Comparison of ENCODE assay signal across 8 cellular contexts in genomic region chr19:10959277-10959968, GRCh38. TPM values are rescaled to one million over a fixed set of nuclear protein-coding genes. Genes with fewer than 3 reads are reported as not detected.
DNase-seq lines count a peak whose midpoint lies in the region; ATAC-seq, FAIRE-seq and TF ChIP-seq lines count a peak whose summit lies in the region.
"Not testable (repeated sequence)": the region's sequence is repeated elsewhere in the genome, so short reads cannot be mapped to it uniquely, and the experiment has no call there.

No MANE protein-coding gene starts in this region.

- H2AFZ ChIP-seq in KMS-11 (ENCODE audit: low read depth), result peak overlapping the region; percentile 56
- not testable (repeated sequence) for H2AFZ ChIP-seq in HepG2 (ENCODE audit: low read length); osteoblast (ENCODE audit: low read length)

- H3K79me2 ChIP-seq in KMS-11 (ENCODE audit: insufficient read depth, low read depth) (peaks cover 32% of the 10 kb centered on the region), HepG2 (ENCODE audit: insufficient read depth, low read length) (peaks cover 30% of the 10 kb centered on the region), osteoblast (ENCODE audit: insufficient read depth, low read length) (peaks cover 39% of the 10 kb centered on the region)

- H3K9ac ChIP-seq in KMS-11 (peak overlapping the region; percentile 82; the same call in 1 of the 2 replicates), HepG2 (ENCODE audit: insufficient read depth, low read depth, low read length) (peak overlapping the region; percentile 82)
- H3K9ac ChIP-seq in endodermal cell (ENCODE audit: extremely low read depth, low read length, poor library complexity, severe bottlenecking), result not testable (repeated sequence)

- H3K4me2 ChIP-seq in KMS-11 (peak overlapping the region; percentile 79), HepG2 (ENCODE audit: low read depth, low read length) (peak overlapping the region; percentile 84), osteoblast (ENCODE audit: insufficient read depth, low read length) (peak overlapping the region; percentile 77)

- CTCF ChIA-PET in CD4-positive, alpha-beta memory T cell (lab: Charles Lee; ENCODE audit: partially characterized antibody), result interaction anchor here (1.0 to 1.7 kb wide), 5 partner anchors 14 to 242 kb away, joined by 3 to 5 read pairs (median 5); partner anchors contain the start of gene DNM2
- CTCF ChIA-PET in HepG2 (lab: Yijun Ruan, JAX; ENCODE audit: low intra/inter-chr PET ratio, low total read pairs), result not testable (repeated sequence)

- not testable (repeated sequence) for TF ChIP-seq EP300 in HepG2 (IDR thresholded peaks at IDR 0.05; ENCODE audit: low read depth in 2 of 2, low read length in 2 of 2); HepG2 (CRISPR knock-in tag; IDR thresholded peaks at IDR 0.05; ENCODE audit: borderline replicate concordance)

- not testable (repeated sequence) for FAIRE-seq in HepG2 (lab: Jason Lieb, UNC)

- not testable (repeated sequence) for ATAC-seq in activated naive CD4-positive, alpha-beta T cell treated with anti-CD3 and anti-CD28 coated beads, Interleukin-2, amount 50 U/mL, for 72 hours; HepG2

- not testable (repeated sequence) for DNase-seq in CD4-positive, alpha-beta memory T cell; activated naive CD4-positive, alpha-beta T cell treated with anti-CD3 and anti-CD28 coated beads, Interleukin-2, amount 50 U/mL, for 72 hours (ENCODE audit: low spot score in 2 of 2); endodermal cell; HepG2 (ENCODE audit: low spot score); osteoblast (ENCODE audit: insufficient read length, low spot score, missing footprints); testis

- H3K9me3 Mint-ChIP-seq in CD4-positive, alpha-beta memory T cell; T-helper 1 cell treated with Interleukin-12 subunit alpha and Interleukin-12 subunit beta and Interleukin-4 antibody, amounts not matched to agents 30 μg/mL and 1 μg/mL, for 36 hours; activated naive CD4-positive, alpha-beta T cell treated with anti-CD3 and anti-CD28 coated beads, Interleukin-2, amount 50 U/mL, for 72 hours; endodermal cell: not testable (repeated sequence)

- in situ Hi-C loops in HepG2 (cut with HindIII; ENCODE audit: extremely low pct_ligation_motif_present, low pct_unique_long_range_greater_than_20kb), result not testable (repeated sequence)

- BruUV-seq in HepG2 (replicated peaks; lab: Mats Ljungman, UMichigan), result not testable (repeated sequence)

- not testable (repeated sequence) for TF ChIP-seq CTCF in KMS-11 (conservative IDR thresholded peaks at IDR 0.05; ENCODE audit: low read depth, low read length); endodermal cell (conservative IDR thresholded peaks at IDR 0.05); HepG2 (CRISPR knock-in tag; IDR thresholded peaks at IDR 0.05); osteoblast (IDR thresholded peaks at IDR 0.05; ENCODE audit: extremely low read depth, low read depth, low read length); testis (IDR thresholded peaks at IDR 0.05)

- intact Hi-C loops in CD4-positive, alpha-beta memory T cell (cut with micrococcal nuclease); HepG2 (cut with micrococcal nuclease; ENCODE audit: unreplicated experiment); testis (cut with DNase I; ENCODE audit: low total_unique reads): not testable (repeated sequence)

- TF ChIP-seq RAD21 in HepG2 (CRISPR knock-in tag; IDR thresholded peaks at IDR 0.05), result not testable (repeated sequence)

- not testable (repeated sequence) for H3K9me3 ChIP-seq in CD4-positive, alpha-beta memory T cell (ENCODE audit: control insufficient read depth in 1 of 2, low read length in 2 of 2); endodermal cell (ENCODE audit: control insufficient read depth, low read length); HepG2 (ENCODE audit: low read length); osteoblast (ENCODE audit: low read depth, low read length); testis

- WGBS in endodermal cell (ENCODE audit: insufficient coverage in 1 of 2, insufficient read length in 1 of 2), 2 experiments, result 92 to 95% methylated on average over 18 to 19 of the region's 19 CpGs
- WGBS in HepG2 (ENCODE audit: low lambda C conversion rate), result 74% methylated on average over 19 of the region's 19 CpGs
- 71 to 78% methylated on average over 19 of the region's 19 CpGs for WGBS in testis, 2 donors

- not testable (repeated sequence) for H3K36me3 Mint-ChIP-seq in CD4-positive, alpha-beta memory T cell; T-helper 1 cell treated with Interleukin-12 subunit alpha and Interleukin-12 subunit beta and Interleukin-4 antibody, amounts not matched to agents 30 μg/mL and 1 μg/mL, for 36 hours (ENCODE audit: low read depth)
- peaks cover 7 to 20% of the 10 kb centered on the region in 2 donors for H3K36me3 Mint-ChIP-seq in activated naive CD4-positive, alpha-beta T cell treated with anti-CD3 and anti-CD28 coated beads, Interleukin-2, amount 50 U/mL, for 72 hours
- H3K36me3 Mint-ChIP-seq in endodermal cell (ENCODE audit: low read depth), result peaks cover 10% of the 10 kb centered on the region

- H3K4me3 ChIP-seq in CD4-positive, alpha-beta memory T cell (ENCODE audit: low read length in 2 of 2), result peak overlapping the region in 1 of 2 donors; percentile 84
- H3K4me3 ChIP-seq in KMS-11 (IDR thresholded peaks at IDR 0.05; ENCODE audit: insufficient read depth, low read depth, low read length), result not testable (repeated sequence)
- peak overlapping the region; percentile 83 for H3K4me3 ChIP-seq in endodermal cell (ENCODE audit: low read length)
- peak overlapping the region; percentile 60 to 84 (median 81); a peak in 5 of 6 replicates for H3K4me3 ChIP-seq in HepG2 (replicated peaks in 1 of 3; ENCODE audit: insufficient read depth in 1 of 3, low read depth in 2 of 3, low read length in 3 of 3)
- H3K4me3 ChIP-seq in osteoblast (ENCODE audit: insufficient read depth, low read length), result peak overlapping the region; percentile 92
- H3K4me3 ChIP-seq in testis, result peak overlapping the region; percentile 77 to 91

- H3K27ac ChIP-seq in CD4-positive, alpha-beta memory T cell (ENCODE audit: low read depth, low read length), result peak overlapping the region; percentile 79
- H3K27ac ChIP-seq in KMS-11; endodermal cell (ENCODE audit: low read depth, low read length); osteoblast (ENCODE audit: low read depth, low read length): not testable (repeated sequence)
- peak overlapping the region; percentile 83 for H3K27ac ChIP-seq in HepG2 (ENCODE audit: extremely low read length, insufficient read depth, low read length)
- H3K27ac ChIP-seq in testis, result peak overlapping the region in 1 of 2 donors; percentile 94

- not testable (repeated sequence) for H3K27me3 ChIP-seq in CD4-positive, alpha-beta memory T cell (ENCODE audit: insufficient read depth, low read length); KMS-11 (ENCODE audit: insufficient read depth, low read depth); endodermal cell (ENCODE audit: control insufficient read depth, insufficient read depth, low read length, poor library complexity, severe bottlenecking); HepG2 (ENCODE audit: control insufficient read depth in 1 of 2, insufficient read depth in 2 of 2, low read length in 2 of 2); osteoblast (ENCODE audit: insufficient read depth, low read length); testis

- H3K27ac Mint-ChIP-seq in CD4-positive, alpha-beta memory T cell, result peak overlapping the region in 5 of 7 donors; percentile 47 to 94 (median 90)
- peak overlapping the region; percentile 86 for H3K27ac Mint-ChIP-seq in T-helper 1 cell treated with Interleukin-12 subunit alpha and Interleukin-12 subunit beta and Interleukin-4 antibody, amounts not matched to agents 30 μg/mL and 1 μg/mL, for 36 hours
- peak overlapping the region; percentile 92 to 96 for H3K27ac Mint-ChIP-seq in activated naive CD4-positive, alpha-beta T cell treated with anti-CD3 and anti-CD28 coated beads, Interleukin-2, amount 50 U/mL, for 72 hours
- not testable (repeated sequence) for H3K27ac Mint-ChIP-seq in endodermal cell

- TF ChIP-seq POLR2A in HepG2 (IDR thresholded peaks at IDR 0.05; ENCODE audit: insufficient read depth in 1 of 2, low read depth in 2 of 2, low read length in 2 of 2); testis (IDR thresholded peaks at IDR 0.05): not testable (repeated sequence)

- peaks cover 16 to 42% (median 30%) of the 10 kb centered on the region in 4 donors for H3K4me1 Mint-ChIP-seq in CD4-positive, alpha-beta memory T cell
- H3K4me1 Mint-ChIP-seq in T-helper 1 cell treated with Interleukin-12 subunit alpha and Interleukin-12 subunit beta and Interleukin-4 antibody, amounts not matched to agents 30 μg/mL and 1 μg/mL, for 36 hours (ENCODE audit: low read depth), result peaks cover 35% of the 10 kb centered on the region
- H3K4me1 Mint-ChIP-seq in endodermal cell, result not testable (repeated sequence)

- POLR2A ChIA-PET in CD4-positive, alpha-beta memory T cell (lab: Charles Lee; ENCODE audit: partially characterized antibody), result interaction anchor here (0.6 to 2.8 kb wide), 8 partner anchors 20 to 1956 kb away, joined by 4 to 10 read pairs (median 5); partner anchors contain the start of genes LDLR and TMED1
- POLR2A ChIA-PET in HepG2 (lab: Yijun Ruan, JAX), result interaction anchor here (1.5 to 2.6 kb wide), 3 partner anchors 18 to 23 kb away, joined by 9 to 17 read pairs (median 10); no protein-coding TSS in a partner anchor

- not testable (repeated sequence) for H4K20me1 ChIP-seq in KMS-11 (ENCODE audit: insufficient read depth); HepG2 (ENCODE audit: insufficient read depth, low read length)
- H4K20me1 ChIP-seq in osteoblast (ENCODE audit: insufficient read depth, low read length), result peaks cover 23% of the 10 kb centered on the region

- H3K36me3 ChIP-seq in CD4-positive, alpha-beta memory T cell (ENCODE audit: insufficient read depth, low read length); KMS-11 (ENCODE audit: insufficient read depth); endodermal cell (ENCODE audit: control insufficient read depth, insufficient read depth, low read length); HepG2 (replicated peaks in 1 of 2; ENCODE audit: control insufficient read depth in 1 of 2, insufficient read depth in 2 of 2, low read length in 2 of 2); osteoblast (ENCODE audit: insufficient read depth, low read length); testis (ENCODE audit: low read depth, missing control alignments): not testable (repeated sequence)

- peak overlapping the region in 6 of 8 donors; percentile 13 to 88 (median 85) for H3K4me3 Mint-ChIP-seq in CD4-positive, alpha-beta memory T cell
- peak overlapping the region; percentile 84 for H3K4me3 Mint-ChIP-seq in T-helper 1 cell treated with Interleukin-12 subunit alpha and Interleukin-12 subunit beta and Interleukin-4 antibody, amounts not matched to agents 30 μg/mL and 1 μg/mL, for 36 hours
- H3K4me3 Mint-ChIP-seq in endodermal cell, result peak overlapping the region; percentile 96

- not testable (repeated sequence) for H3K27me3 Mint-ChIP-seq in CD4-positive, alpha-beta memory T cell; T-helper 1 cell treated with Interleukin-12 subunit alpha and Interleukin-12 subunit beta and Interleukin-4 antibody, amounts not matched to agents 30 μg/mL and 1 μg/mL, for 36 hours (ENCODE audit: low read depth); endodermal cell (ENCODE audit: insufficient read depth)

- peaks cover 31% of the 10 kb centered on the region for H3K4me1 ChIP-seq in CD4-positive, alpha-beta memory T cell (ENCODE audit: insufficient read depth, low read length)
- H3K4me1 ChIP-seq in KMS-11 (ENCODE audit: low read depth, poor library complexity, severe bottlenecking) (peaks cover 34% of the 10 kb centered on the region), HepG2 (ENCODE audit: insufficient read depth, low read length) (peaks cover 47% of the 10 kb centered on the region)
- H3K4me1 ChIP-seq in endodermal cell (ENCODE audit: control insufficient read depth, insufficient read depth, low read length); osteoblast (ENCODE audit: insufficient read depth, low read length); testis: not testable (repeated sequence)

RNA-seq across cellular contexts. Expression of gene SMARCA4, which starts 1.4 kb away (rescaled TPM):
- total RNA-seq in CD4-positive, alpha-beta memory T cell, result 100 to 1,000 TPM in 1 of 2 experiments, 10 to 100 TPM in 1; 94.2 to 118 TPM
- polyA plus RNA-seq in CD4-positive, alpha-beta memory T cell, result 10 to 100 TPM in 1 of 2 donors, 1 to 10 TPM in 1; 2.1 to 42.0 TPM
- total RNA-seq in activated naive CD4-positive, alpha-beta T cell treated with anti-CD3 and anti-CD28 coated beads, Interleukin-2, amount 50 U/mL, for 72 hours, result 10 to 100 TPM; 86.8 to 99.4 TPM
- total RNA-seq in endodermal cell (100 to 1,000 TPM; 290 to 292 TPM), HepG2 (2016; rRNA removed; fragmentation: Illumina TruSeq; extraction: Trizol) (45.9 and 61.5 TPM in 2 replicates), osteoblast (52.2 and 52.8 TPM in 2 replicates), testis (100 to 1,000 TPM; 180 to 188 TPM)
- 278 TPM for polyA plus RNA-seq in endodermal cell (2013, experiment 1 of 2)
- 266 TPM for polyA plus RNA-seq in endodermal cell (2013, experiment 2 of 2)
- total RNA-seq in HepG2 (2016; cell fraction: cytosol; rRNA removed; fragmentation: Illumina TruSeq; extraction: Trizol; ENCODE audit: low read depth), result 13.7 and 14.9 TPM in 2 replicates
- total RNA-seq in HepG2 (2016; cell fraction: insoluble cytoplasmic fraction; rRNA removed; fragmentation: Illumina TruSeq; extraction: Trizol), result 46.7 and 48.0 TPM in 2 replicates
- 29.6 and 31.5 TPM in 2 replicates for total RNA-seq in HepG2 (2016; cell fraction: membrane; rRNA removed; fragmentation: Illumina TruSeq; extraction: Trizol)
- total RNA-seq in HepG2 (2016; cell fraction: nucleus; rRNA removed; fragmentation: Illumina TruSeq; extraction: Trizol), result 40.2 and 49.1 TPM in 2 replicates
- polyA plus RNA-seq in HepG2 (2011; rRNA removed) (25.4 and 28.7 TPM in 2 replicates), testis (ENCODE audit: insufficient read depth, low read depth, low replicate concordance) (141 TPM)
- 17.4 and 25.0 TPM in 2 replicates for polyA plus RNA-seq in HepG2 (2011; cell fraction: cytosol; rRNA removed)
- 76.1 and 88.8 TPM in 2 replicates for polyA plus RNA-seq in HepG2 (2011; cell fraction: nucleus; rRNA removed)
- 42.7 and 48.1 TPM in 2 replicates for polyA plus RNA-seq in HepG2 (2012)
- 7.8 and 9.0 TPM in 2 replicates for polyA plus RNA-seq in HepG2 (2016; cell fraction: cytosol; fragmentation: Illumina TruSeq; extraction: Trizol; ENCODE audit: low read depth)
- 65.5 and 92.2 TPM in 2 replicates for polyA plus RNA-seq in HepG2 (2016; cell fraction: insoluble cytoplasmic fraction; fragmentation: Illumina TruSeq; extraction: Trizol; ENCODE audit: low read depth)
- 20.1 and 25.6 TPM in 2 replicates for polyA plus RNA-seq in HepG2 (2016; cell fraction: membrane; fragmentation: Illumina TruSeq; extraction: Trizol; ENCODE audit: low read depth)
- polyA plus RNA-seq in HepG2 (2016; cell fraction: nucleus; fragmentation: Illumina TruSeq; extraction: Trizol; ENCODE audit: insufficient read depth, low read depth), result 103 and 106 TPM in 2 replicates
- 91.5 and 97.2 TPM in 2 replicates for polyA minus RNA-seq in HepG2 (2011; rRNA and poly(A)+ RNA removed; ENCODE audit: low replicate concordance)
- 47.5 and 47.9 TPM in 2 replicates for polyA minus RNA-seq in HepG2 (2011; cell fraction: cytosol; rRNA and poly(A)+ RNA removed)
- 41.6 and 43.3 TPM in 2 replicates for polyA minus RNA-seq in HepG2 (2011; cell fraction: nucleus; rRNA and poly(A)+ RNA removed)

RNA-seq across cellular contexts. Expression of gene TIMM29, which starts 30.8 kb away (rescaled TPM):
- total RNA-seq in CD4-positive, alpha-beta memory T cell, result 10 to 100 TPM; 39.6 to 40.9 TPM
- polyA plus RNA-seq in CD4-positive, alpha-beta memory T cell, result 10 to 100 TPM; 17.7 to 34.6 TPM
- 10 to 100 TPM; 17.2 to 24.1 TPM for total RNA-seq in activated naive CD4-positive, alpha-beta T cell treated with anti-CD3 and anti-CD28 coated beads, Interleukin-2, amount 50 U/mL, for 72 hours
- 10 to 100 TPM; 20.0 to 26.8 TPM for total RNA-seq in endodermal cell
- 20.9 TPM for polyA plus RNA-seq in endodermal cell (2013, experiment 1 of 2)
- 20.7 TPM for polyA plus RNA-seq in endodermal cell (2013, experiment 2 of 2)
- total RNA-seq in HepG2 (2016; rRNA removed; fragmentation: Illumina TruSeq; extraction: Trizol), result 25.6 and 33.8 TPM in 2 replicates
- total RNA-seq in HepG2 (2016; cell fraction: cytosol; rRNA removed; fragmentation: Illumina TruSeq; extraction: Trizol; ENCODE audit: low read depth), result 5.7 and 6.8 TPM in 2 replicates
- total RNA-seq in HepG2 (2016; cell fraction: insoluble cytoplasmic fraction; rRNA removed; fragmentation: Illumina TruSeq; extraction: Trizol), result 21.9 and 35.0 TPM in 2 replicates
- 17.3 and 19.4 TPM in 2 replicates for total RNA-seq in HepG2 (2016; cell fraction: membrane; rRNA removed; fragmentation: Illumina TruSeq; extraction: Trizol)
- 14.3 and 19.7 TPM in 2 replicates for total RNA-seq in HepG2 (2016; cell fraction: nucleus; rRNA removed; fragmentation: Illumina TruSeq; extraction: Trizol)
- 7.0 and 7.1 TPM in 2 replicates for polyA plus RNA-seq in HepG2 (2011; rRNA removed)
- polyA plus RNA-seq in HepG2 (2011; cell fraction: cytosol; rRNA removed), result 6.4 and 7.7 TPM in 2 replicates
- polyA plus RNA-seq in HepG2 (2011; cell fraction: nucleus; rRNA removed), result 6.8 and 6.9 TPM in 2 replicates
- polyA plus RNA-seq in HepG2 (2012), result 11.2 and 12.5 TPM in 2 replicates
- 4.1 and 4.4 TPM in 2 replicates for polyA plus RNA-seq in HepG2 (2016; cell fraction: cytosol; fragmentation: Illumina TruSeq; extraction: Trizol; ENCODE audit: low read depth)
- 17.0 and 19.4 TPM in 2 replicates for polyA plus RNA-seq in HepG2 (2016; cell fraction: insoluble cytoplasmic fraction; fragmentation: Illumina TruSeq; extraction: Trizol; ENCODE audit: low read depth)
- polyA plus RNA-seq in HepG2 (2016; cell fraction: membrane; fragmentation: Illumina TruSeq; extraction: Trizol; ENCODE audit: low read depth), result 9.5 and 10.3 TPM in 2 replicates
- 18.8 and 25.6 TPM in 2 replicates for polyA plus RNA-seq in HepG2 (2016; cell fraction: nucleus; fragmentation: Illumina TruSeq; extraction: Trizol; ENCODE audit: insufficient read depth, low read depth)
- polyA minus RNA-seq in HepG2 (2011; rRNA and poly(A)+ RNA removed; ENCODE audit: low replicate concordance), result 7.1 and 11.2 TPM in 2 replicates
- polyA minus RNA-seq in HepG2 (2011; cell fraction: cytosol; rRNA and poly(A)+ RNA removed), result 7.9 and 8.4 TPM in 2 replicates
- 5.7 and 5.8 TPM in 2 replicates for polyA minus RNA-seq in HepG2 (2011; cell fraction: nucleus; rRNA and poly(A)+ RNA removed)
- 31.8 and 34.8 TPM in 2 replicates for total RNA-seq in osteoblast
- 10 to 100 TPM; 40.9 to 45.7 TPM for total RNA-seq in testis
- polyA plus RNA-seq in testis (ENCODE audit: insufficient read depth, low read depth, low replicate concordance), result 20.2 TPM

RNA-seq across cellular contexts. Expression of gene YIPF2, which starts 31.0 kb away (rescaled TPM):
- total RNA-seq in CD4-positive, alpha-beta memory T cell, result 10 to 100 TPM; 29.6 TPM
- polyA plus RNA-seq in CD4-positive, alpha-beta memory T cell, result 10 to 100 TPM; 12.2 to 14.0 TPM
- 10 to 100 TPM; 27.1 to 45.7 TPM for total RNA-seq in activated naive CD4-positive, alpha-beta T cell treated with anti-CD3 and anti-CD28 coated beads, Interleukin-2, amount 50 U/mL, for 72 hours
- 10 to 100 TPM; 55.6 to 62.6 TPM for total RNA-seq in endodermal cell
- polyA plus RNA-seq in endodermal cell (2013, experiment 1 of 2), result 32.0 TPM
- 34.9 TPM for polyA plus RNA-seq in endodermal cell (2013, experiment 2 of 2)
- 22.7 and 37.3 TPM in 2 replicates for total RNA-seq in HepG2 (2016; rRNA removed; fragmentation: Illumina TruSeq; extraction: Trizol)
- 17.0 and 24.9 TPM in 2 replicates for total RNA-seq in HepG2 (2016; cell fraction: cytosol; rRNA removed; fragmentation: Illumina TruSeq; extraction: Trizol; ENCODE audit: low read depth)
- 18.1 and 40.3 TPM in 2 replicates for total RNA-seq in HepG2 (2016; cell fraction: insoluble cytoplasmic fraction; rRNA removed; fragmentation: Illumina TruSeq; extraction: Trizol)
- total RNA-seq in HepG2 (2016; cell fraction: membrane; rRNA removed; fragmentation: Illumina TruSeq; extraction: Trizol), result 33.8 and 40.6 TPM in 2 replicates
- total RNA-seq in HepG2 (2016; cell fraction: nucleus; rRNA removed; fragmentation: Illumina TruSeq; extraction: Trizol), result 29.4 and 31.8 TPM in 2 replicates
- polyA plus RNA-seq in HepG2 (2011; rRNA removed), result 53.2 and 59.7 TPM in 2 replicates
- 46.3 and 77.8 TPM in 2 replicates for polyA plus RNA-seq in HepG2 (2011; cell fraction: cytosol; rRNA removed)
- polyA plus RNA-seq in HepG2 (2011; cell fraction: nucleus; rRNA removed), result 119 and 138 TPM in 2 replicates
- 23.3 and 34.0 TPM in 2 replicates for polyA plus RNA-seq in HepG2 (2012)
- polyA plus RNA-seq in HepG2 (2016; cell fraction: cytosol; fragmentation: Illumina TruSeq; extraction: Trizol; ENCODE audit: low read depth), result 20.2 and 27.8 TPM in 2 replicates
- polyA plus RNA-seq in HepG2 (2016; cell fraction: insoluble cytoplasmic fraction; fragmentation: Illumina TruSeq; extraction: Trizol; ENCODE audit: low read depth), result 19.3 and 20.0 TPM in 2 replicates
- 25.6 and 30.0 TPM in 2 replicates for polyA plus RNA-seq in HepG2 (2016; cell fraction: membrane; fragmentation: Illumina TruSeq; extraction: Trizol; ENCODE audit: low read depth)
- polyA plus RNA-seq in HepG2 (2016; cell fraction: nucleus; fragmentation: Illumina TruSeq; extraction: Trizol; ENCODE audit: insufficient read depth, low read depth), result 55.7 and 57.0 TPM in 2 replicates
- polyA minus RNA-seq in HepG2 (2011; rRNA and poly(A)+ RNA removed; ENCODE audit: low replicate concordance), result 50.6 and 120 TPM in 2 replicates
- 34.1 and 39.4 TPM in 2 replicates for polyA minus RNA-seq in HepG2 (2011; cell fraction: cytosol; rRNA and poly(A)+ RNA removed)
- polyA minus RNA-seq in HepG2 (2011; cell fraction: nucleus; rRNA and poly(A)+ RNA removed), result 26.1 and 28.1 TPM in 2 replicates
- 114 and 126 TPM in 2 replicates for total RNA-seq in osteoblast
- 100 to 1,000 TPM in 1 of 2 donors, 10 to 100 TPM in 1; 95.3 to 106 TPM for total RNA-seq in testis
- 143 TPM for polyA plus RNA-seq in testis (ENCODE audit: insufficient read depth, low read depth, low replicate concordance)
